Comparison of ENCODE assay signal across 8 cellular contexts in genomic region chrX:132023896-132024386, GRCh38. TPM values are rescaled to one million over a fixed set of nuclear protein-coding genes. Genes with fewer than 3 reads are reported as not detected.
DNase-seq lines count a peak whose midpoint lies in the region; ATAC-seq and TF ChIP-seq lines count a peak whose summit lies in the region.

No MANE protein-coding gene starts in this region.

- H3K9me3 Mint-ChIP-seq in GM23338 = no peaks in the 10 kb centered on the region
- no peaks in the 10 kb centered on the region for H3K9me3 Mint-ChIP-seq in activated CD8-positive, alpha-beta memory T cell treated with anti-CD3 and anti-CD28 coated beads, Interleukin-2, amount 10 ng/mL, durations not matched to agents 7 days and 5 days (ENCODE audit: low read depth)

- H3K27ac Mint-ChIP-seq in GM23338 = peak overlapping the region; percentile 97
- H3K27ac Mint-ChIP-seq in activated CD8-positive, alpha-beta memory T cell treated with anti-CD3 and anti-CD28 coated beads, Interleukin-2, amount 10 ng/mL, durations not matched to agents 7 days and 5 days = peak overlapping the region; percentile 94

- H3K27ac ChIP-seq in GM23338 (ENCODE audit: low read depth) = peak overlapping the region; percentile 87
- H3K27ac ChIP-seq in urinary bladder (ENCODE audit: low read depth) = no peak overlapping the region

- peaks cover 2% of the 10 kb centered on the region for H3K27me3 Mint-ChIP-seq in GM23338 (ENCODE audit: insufficient read depth, low read depth, poor library complexity)
- H3K27me3 Mint-ChIP-seq in activated CD8-positive, alpha-beta memory T cell treated with anti-CD3 and anti-CD28 coated beads, Interleukin-2, amount 10 ng/mL, durations not matched to agents 7 days and 5 days = no peaks in the 10 kb centered on the region

- TF ChIP-seq CTCF in GM10248 (IDR thresholded peaks at IDR 0.05; ENCODE audit: control extremely low read depth, extremely low read depth, low read depth, missing control alignments) (no peak), GM23338 (conservative IDR thresholded peaks at IDR 0.05; ENCODE audit: low read depth in 2 of 2) (no peak), Loucy (conservative IDR thresholded peaks at IDR 0.05; ENCODE audit: low read length) (no peak)

- H3K27me3 ChIP-seq in GM23338 (ENCODE audit: insufficient read depth) = 0 out of 2 replicates have a peak, but pooled peaks cover 4% of the 10 kb centered on the region
- H3K27me3 ChIP-seq in Loucy (ENCODE audit: insufficient read depth, low read length, poor library complexity, severe bottlenecking) = no peaks in the 10 kb centered on the region
- peaks cover 6% of the 10 kb centered on the region for H3K27me3 ChIP-seq in neuron (ENCODE audit: insufficient read depth, low read length)

- DNase-seq in GM10248 (ENCODE audit: extremely low spot score) (peak; percentile 36), GM23338 (ENCODE audit: low spot score) (peak; percentile 60), NCI-H1105 treated with DMSO at 0.1 percent for 48 hours (lab: John Stamatoyannopoulos, UW) (no peak)
- DNase-seq in activated CD8-positive, alpha-beta memory T cell treated with anti-CD3 and anti-CD28 coated beads, Interleukin-2, amount 10 ng/mL, durations not matched to agents 7 days and 5 days = peak; percentile 76

- H4K20me1 ChIP-seq in GM23338 (replicated peaks; ENCODE audit: insufficient read depth) (0 out of 2 replicates have a peak, but pooled peaks cover 4% of the 10 kb centered on the region), Loucy (ENCODE audit: insufficient read depth, low read length, poor library complexity, severe bottlenecking) (peaks cover 47% of the 10 kb centered on the region)

- CTCF ChIA-PET in GM10248 (lab: Yijun Ruan, JAX) = interaction anchor here (1.4 kb wide), 2 partner anchors 12 to 196 kb away, joined by 4 read pairs; partner anchors contain the start of gene RAP2C
- CTCF ChIA-PET in activated CD8-positive, alpha-beta memory T cell treated with anti-CD3 and anti-CD28 coated beads, Interleukin-2, amount 10 ng/mL, durations not matched to agents 7 days and 5 days (lab: Charles Lee) = interaction anchor here (0.7 to 1.1 kb wide), 3 partner anchors 20 to 182 kb away, joined by 3 to 4 read pairs (median 3); no protein-coding TSS in a partner anchor

- H3K9me3 ChIP-seq in Loucy (ENCODE audit: insufficient read depth, low read depth, low read length) = no peaks in the 10 kb centered on the region
- no peaks in the 10 kb centered on the region for H3K9me3 ChIP-seq in neuron (ENCODE audit: low read length)

- H3K9me2 ChIP-seq in GM23338 (ENCODE audit: insufficient read depth) (no peaks in the 10 kb centered on the region), Loucy (replicated peaks; ENCODE audit: low read depth, low read length) (no peaks in the 10 kb centered on the region)

- H3K4me3 ChIP-seq in GM23338 (peak overlapping the region; percentile 72), Loucy (ENCODE audit: low read length, poor library complexity, severe bottlenecking) (peak overlapping the region; percentile 98), neuron (ENCODE audit: low read length) (peak overlapping the region; percentile 61), urinary bladder (ENCODE audit: low read depth, low read length) (peak overlapping the region; percentile 55)

- peaks cover 3% of the 10 kb centered on the region; the same call in 1 of the 3 replicates for H3K36me3 Mint-ChIP-seq in GM23338 (ENCODE audit: low read depth)
- peaks cover 14% of the 10 kb centered on the region for H3K36me3 Mint-ChIP-seq in activated CD8-positive, alpha-beta memory T cell treated with anti-CD3 and anti-CD28 coated beads, Interleukin-2, amount 10 ng/mL, durations not matched to agents 7 days and 5 days

- peak; percentile 52 for ATAC-seq in GM23338
- ATAC-seq in activated CD8-positive, alpha-beta memory T cell treated with anti-CD3 and anti-CD28 coated beads, Interleukin-2, amount 10 ng/mL, durations not matched to agents 7 days and 5 days = peak; percentile 60
- ATAC-seq in esophagus mucosa = peak; percentile 55

- H3K4me3 Mint-ChIP-seq in GM23338 = peak overlapping the region; percentile 91
- peak overlapping the region; percentile 91 for H3K4me3 Mint-ChIP-seq in activated CD8-positive, alpha-beta memory T cell treated with anti-CD3 and anti-CD28 coated beads, Interleukin-2, amount 10 ng/mL, durations not matched to agents 7 days and 5 days

- WGBS in urinary bladder = 3% methylated on average over 16 of the region's 16 CpGs

- peak overlapping the region; percentile 96 for H3K4me2 ChIP-seq in GM23338
- peak overlapping the region; percentile 98 for H3K4me2 ChIP-seq in Loucy (ENCODE audit: low read depth, low read length, poor library complexity, severe bottlenecking)

- POLR2A ChIA-PET in GM10248 (lab: Yijun Ruan, JAX) = interaction anchor here (1.0 kb wide), 1 partner anchor 17 kb away, joined by 3 read pairs; no protein-coding TSS in a partner anchor

- H3K4me1 ChIP-seq in GM23338 (ENCODE audit: insufficient read depth) (peaks cover 17% of the 10 kb centered on the region), Loucy (ENCODE audit: insufficient read depth, low read length, poor library complexity, severe bottlenecking) (peaks cover 49% of the 10 kb centered on the region), neuron (ENCODE audit: insufficient read depth, low read length) (peaks cover 4% of the 10 kb centered on the region), urinary bladder (ENCODE audit: insufficient read depth) (no peaks in the 10 kb centered on the region)

- H3K4me1 Mint-ChIP-seq in GM23338 = peaks cover 33% of the 10 kb centered on the region
- H3K4me1 Mint-ChIP-seq in activated CD8-positive, alpha-beta memory T cell treated with anti-CD3 and anti-CD28 coated beads, Interleukin-2, amount 10 ng/mL, durations not matched to agents 7 days and 5 days = peaks cover 28% of the 10 kb centered on the region

- H3F3A ChIP-seq in GM23338 (replicated peaks; ENCODE audit: low read depth) (no peaks in the 10 kb centered on the region), Loucy (ENCODE audit: low read depth) (no peaks in the 10 kb centered on the region)

- H3K36me3 ChIP-seq in GM23338 (ENCODE audit: insufficient read depth) = no peaks in the 10 kb centered on the region
- H3K36me3 ChIP-seq in Loucy (ENCODE audit: insufficient read depth, low read length) = no peaks in the 10 kb centered on the region
- no peaks in the 10 kb centered on the region for H3K36me3 ChIP-seq in neuron (ENCODE audit: insufficient read depth, low read length)
- no peaks in the 10 kb centered on the region for H3K36me3 ChIP-seq in urinary bladder (ENCODE audit: insufficient read depth)

- H2AFZ ChIP-seq in GM23338 (no peak overlapping the region), Loucy (ENCODE audit: low read length) (peak overlapping the region; percentile 30; the same call in 1 of the 2 replicates), neuron (ENCODE audit: low read depth, low read length) (peak overlapping the region; percentile 74)

- H3K9ac ChIP-seq in Loucy (ENCODE audit: low read depth, low read length, poor library complexity, severe bottlenecking) = peak overlapping the region; percentile 98

- H3K79me2 ChIP-seq in GM23338 (replicated peaks; ENCODE audit: insufficient read depth) = peaks cover 50% of the 10 kb centered on the region
- peaks cover 79% of the 10 kb centered on the region for H3K79me2 ChIP-seq in Loucy (ENCODE audit: insufficient read depth, low read length)

TF ChIP-seq in GM23338, 12 proteins besides CTCF, POLR2A, EP300 and RAD21 (continues in another document):
- TF ChIP-seq JUNB (IDR thresholded peaks at IDR 0.05; ENCODE audit: unreplicated experiment) = no peak
- no peak for TF ChIP-seq NANOG (IDR thresholded peaks at IDR 0.05; ENCODE audit: borderline replicate concordance)
- TF ChIP-seq EZH2phosphoT487 (IDR thresholded peaks at IDR 0.05; ENCODE audit: unreplicated experiment) = no peak

RNA-seq across cellular contexts. Expression of gene STK26, which starts 0.8 kb away (rescaled TPM):
- 110 and 123 TPM in 2 replicates for total RNA-seq in GM23338 (2014; rRNA removed; shearing (Covaris generic))
- polyA plus RNA-seq in GM23338 (2016; fragmentation: Nextera tagmentation; extraction: Ambion mirVana) (57.9 and 65.2 TPM in 2 replicates), urinary bladder (16.3 TPM)
- total RNA-seq in activated CD8-positive, alpha-beta memory T cell treated with anti-CD3 and anti-CD28 coated beads, Interleukin-2, amount 10 ng/mL, durations not matched to agents 7 days and 5 days = 10 to 100 TPM; 39.5 to 49.7 TPM
- total RNA-seq in esophagus mucosa (14.5 TPM), urinary bladder (26.3 TPM)
